12 cellular contexts compared by ENCODE assay signal in the genomic region with DNA sequence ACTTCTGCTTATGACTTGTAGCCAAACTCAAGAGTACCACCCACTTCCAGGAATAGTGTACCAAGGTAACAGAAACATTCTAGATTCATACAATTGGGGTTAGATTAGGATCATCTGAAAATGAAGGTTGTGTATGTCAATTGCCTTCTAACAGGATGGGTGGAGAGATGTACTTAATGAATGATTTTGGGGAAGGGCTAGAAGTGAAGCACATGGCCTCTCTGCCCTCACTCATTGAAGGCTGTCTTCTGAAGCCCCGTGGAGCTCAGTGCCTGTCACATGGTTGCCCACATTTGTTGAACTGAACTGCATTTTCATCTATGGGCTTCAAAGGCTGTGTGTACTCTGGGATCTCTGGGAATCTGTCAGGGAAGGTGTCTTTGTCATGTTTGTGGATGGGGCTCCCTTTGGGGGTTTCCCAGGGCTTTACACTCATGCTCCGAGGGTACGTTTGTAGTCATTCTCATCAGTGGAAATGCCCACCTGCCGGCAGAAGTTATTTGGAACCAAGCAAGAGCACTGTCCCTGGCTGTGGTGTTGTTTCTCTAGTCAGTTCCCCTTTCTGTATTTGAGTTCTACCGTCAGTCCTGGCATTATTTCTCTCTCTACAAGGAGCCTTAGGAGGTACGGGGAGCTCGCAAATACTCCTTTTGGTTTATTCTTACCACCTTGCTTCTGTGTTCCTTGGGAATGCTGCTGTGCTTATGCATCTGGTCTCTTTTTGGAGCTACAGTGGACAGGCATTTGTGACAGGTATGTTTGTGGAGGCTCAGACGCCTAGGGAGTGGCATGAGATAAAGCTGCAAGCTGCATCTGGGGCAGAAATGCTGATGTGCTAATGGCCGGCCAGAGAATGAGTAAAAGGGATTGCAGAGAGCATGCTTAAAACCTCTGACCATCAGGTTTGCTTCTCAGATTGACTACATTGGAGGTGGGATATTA. TPM values are rescaled to one million over a fixed set of nuclear protein-coding genes. Genes with fewer than 3 reads are reported as not detected.
DNase-seq lines count a peak whose midpoint lies in the region; ATAC-seq, FAIRE-seq and TF ChIP-seq lines count a peak whose summit lies in the region.
"Had no signal": no experiment of that assay in that cellular context is flagged by ENCODE, and none has a peak within 500 bp of the region (broad histone marks: within the 10 kb centered on the region; RNA-seq: fewer than 3 reads in every experiment).

No MANE protein-coding gene starts in this region.

- 33% methylated on average over 9 of the region's 9 CpGs for WGBS in HepG2 (ENCODE audit: low lambda C conversion rate)

- H3K9ac ChIP-seq in HepG2 (ENCODE audit: insufficient read depth, low read depth, low read length): no peak overlapping the region

- POLR2A ChIA-PET in HepG2 (lab: Yijun Ruan, JAX): no interaction called here

- ATAC-seq in GM18511 (IDR thresholded peaks at IDR 0.05; ENCODE audit: unreplicated experiment) (peak; percentile 35), GM21529 (IDR thresholded peaks at IDR 0.05; ENCODE audit: unreplicated experiment) (peak; percentile 16), HepG2 (peak; percentile 52; the same call in 2 of the 3 replicates)

- CTCF ChIA-PET in HepG2 (lab: Yijun Ruan, JAX; ENCODE audit: low intra/inter-chr PET ratio, low total read pairs): no interaction called here

- H4K20me1 ChIP-seq in HepG2 (ENCODE audit: insufficient read depth, low read length): no peaks in the 10 kb centered on the region

- no peak for TF ChIP-seq POLR2A in HepG2 (IDR thresholded peaks at IDR 0.05; ENCODE audit: insufficient read depth in 1 of 2, low read depth in 2 of 2, low read length in 2 of 2)

- H3K4me2 ChIP-seq in HepG2 (ENCODE audit: low read depth, low read length): peak overlapping the region; percentile 42

- H3K36me3 ChIP-seq in HepG2 (replicated peaks in 1 of 2; ENCODE audit: control insufficient read depth in 1 of 2, insufficient read depth in 2 of 2, low read length in 2 of 2): no peaks in the 10 kb centered on the region

- in situ Hi-C loops in HepG2 (cut with HindIII; ENCODE audit: extremely low pct_ligation_motif_present, low pct_unique_long_range_greater_than_20kb): no loop called here

- no peak for TF ChIP-seq CTCF in HepG2 (CRISPR knock-in tag; IDR thresholded peaks at IDR 0.05)

- no peaks in the 10 kb centered on the region for H3K9me3 ChIP-seq in HepG2 (ENCODE audit: low read length)
- H3K9me3 ChIP-seq: testis had no signal

- H3K4me1 ChIP-seq in HepG2 (ENCODE audit: insufficient read depth, low read length): peaks cover 19% of the 10 kb centered on the region
- H3K4me1 ChIP-seq: testis had no signal

- no peak overlapping the region for H3K27ac ChIP-seq in HepG2 (ENCODE audit: extremely low read length, insufficient read depth, low read length)
- H3K27ac ChIP-seq: testis had no signal

- intact Hi-C loops in HepG2 (cut with micrococcal nuclease; ENCODE audit: unreplicated experiment): no loop called here

- no peak overlapping the region for H2AFZ ChIP-seq in HepG2 (ENCODE audit: low read length)

- no peaks in the 10 kb centered on the region for H3K79me2 ChIP-seq in HepG2 (ENCODE audit: insufficient read depth, low read length)

- H3K4me3 ChIP-seq in HepG2 (replicated peaks in 1 of 3; ENCODE audit: insufficient read depth in 1 of 3, low read depth in 2 of 3, low read length in 3 of 3): no peak overlapping the region
- H3K4me3 ChIP-seq: testis had no signal

- TF ChIP-seq EP300 in HepG2 (IDR thresholded peaks at IDR 0.05; ENCODE audit: low read depth in 2 of 2, low read length in 2 of 2) (no peak), HepG2 (CRISPR knock-in tag; IDR thresholded peaks at IDR 0.05; ENCODE audit: borderline replicate concordance) (no peak)

- FAIRE-seq in HepG2 (lab: Jason Lieb, UNC): no peak
- FAIRE-seq: kidney had no signal

- H3K27me3 ChIP-seq in HepG2 (ENCODE audit: control insufficient read depth in 1 of 2, insufficient read depth in 2 of 2, low read length in 2 of 2): peaks cover 0 to 14% of the 10 kb centered on the region in 2 experiments; a peak in 3 of 5 replicates
- H3K27me3 ChIP-seq: testis had no signal

- peak; percentile 58 for DNase-seq in MV-4-11 (lab: John Stamatoyannopoulos, UW)
- no peak for DNase-seq in HepG2 (ENCODE audit: low spot score)
- DNase-seq in NCI-H2227 (lab: John Stamatoyannopoulos, UW; ENCODE audit: unreplicated experiment): no peak
- no peak for DNase-seq in NCI-H1694 treated with DMSO at 0.1 percent for 48 hours (lab: John Stamatoyannopoulos, UW)
- no peak for DNase-seq in EL
- DNase-seq in dedifferentiated amniotic fluid mesenchymal stem cell (ENCODE audit: extremely low spot score): no peak
- DNase-seq: kidney, NCI-H524, testis had no signal

- no peak for TF ChIP-seq RAD21 in HepG2 (CRISPR knock-in tag; IDR thresholded peaks at IDR 0.05)

- BruUV-seq in HepG2 (replicated peaks; lab: Mats Ljungman, UMichigan): no TSS peak

TF ChIP-seq in HepG2, 621 proteins besides CTCF, POLR2A, EP300 and RAD21 (continues in another document):
- TF ChIP-seq, protein P1, sequence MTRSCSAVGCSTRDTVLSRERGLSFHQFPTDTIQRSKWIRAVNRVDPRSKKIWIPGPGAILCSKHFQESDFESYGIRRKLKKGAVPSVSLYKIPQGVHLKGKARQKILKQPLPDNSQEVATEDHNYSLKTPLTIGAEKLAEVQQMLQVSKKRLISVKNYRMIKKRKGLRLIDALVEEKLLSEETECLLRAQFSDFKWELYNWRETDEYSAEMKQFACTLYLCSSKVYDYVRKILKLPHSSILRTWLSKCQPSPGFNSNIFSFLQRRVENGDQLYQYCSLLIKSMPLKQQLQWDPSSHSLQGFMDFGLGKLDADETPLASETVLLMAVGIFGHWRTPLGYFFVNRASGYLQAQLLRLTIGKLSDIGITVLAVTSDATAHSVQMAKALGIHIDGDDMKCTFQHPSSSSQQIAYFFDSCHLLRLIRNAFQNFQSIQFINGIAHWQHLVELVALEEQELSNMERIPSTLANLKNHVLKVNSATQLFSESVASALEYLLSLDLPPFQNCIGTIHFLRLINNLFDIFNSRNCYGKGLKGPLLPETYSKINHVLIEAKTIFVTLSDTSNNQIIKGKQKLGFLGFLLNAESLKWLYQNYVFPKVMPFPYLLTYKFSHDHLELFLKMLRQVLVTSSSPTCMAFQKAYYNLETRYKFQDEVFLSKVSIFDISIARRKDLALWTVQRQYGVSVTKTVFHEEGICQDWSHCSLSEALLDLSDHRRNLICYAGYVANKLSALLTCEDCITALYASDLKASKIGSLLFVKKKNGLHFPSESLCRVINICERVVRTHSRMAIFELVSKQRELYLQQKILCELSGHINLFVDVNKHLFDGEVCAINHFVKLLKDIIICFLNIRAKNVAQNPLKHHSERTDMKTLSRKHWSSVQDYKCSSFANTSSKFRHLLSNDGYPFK (CRISPR knock-in tag; IDR thresholded peaks at IDR 0.05; ENCODE audit: borderline replicate concordance): no peak

RNA-seq across cellular contexts. Expression of gene CD86, which starts 22.4 kb away (rescaled TPM):
- total RNA-seq in HepG2 (2016; rRNA removed; fragmentation: Illumina TruSeq; extraction: Trizol): not detected in 2 replicates
- total RNA-seq in HepG2 (2016; cell fraction: cytosol; rRNA removed; fragmentation: Illumina TruSeq; extraction: Trizol; ENCODE audit: low read depth): not detected in 2 replicates
- not detected in 2 replicates for total RNA-seq in HepG2 (2016; cell fraction: insoluble cytoplasmic fraction; rRNA removed; fragmentation: Illumina TruSeq; extraction: Trizol)
- not detected in 2 replicates for total RNA-seq in HepG2 (2016; cell fraction: membrane; rRNA removed; fragmentation: Illumina TruSeq; extraction: Trizol)
- total RNA-seq in HepG2 (2016; cell fraction: nucleus; rRNA removed; fragmentation: Illumina TruSeq; extraction: Trizol): not detected in 2 replicates
- polyA plus RNA-seq in HepG2 (2011; rRNA removed): not detected in 2 replicates
- not detected in 2 replicates for polyA plus RNA-seq in HepG2 (2011; cell fraction: cytosol; rRNA removed)
- polyA plus RNA-seq in HepG2 (2011; cell fraction: nucleus; rRNA removed): not detected in 2 replicates
- not detected in 2 replicates for polyA plus RNA-seq in HepG2 (2012)
- not detected in 2 replicates for polyA plus RNA-seq in HepG2 (2016; cell fraction: cytosol; fragmentation: Illumina TruSeq; extraction: Trizol; ENCODE audit: low read depth)
- polyA plus RNA-seq in HepG2 (2016; cell fraction: insoluble cytoplasmic fraction; fragmentation: Illumina TruSeq; extraction: Trizol; ENCODE audit: low read depth): not detected in 2 replicates
- polyA plus RNA-seq in HepG2 (2016; cell fraction: membrane; fragmentation: Illumina TruSeq; extraction: Trizol; ENCODE audit: low read depth): not detected in 2 replicates
- polyA plus RNA-seq in HepG2 (2016; cell fraction: nucleus; fragmentation: Illumina TruSeq; extraction: Trizol; ENCODE audit: insufficient read depth, low read depth): not detected in 2 replicates
- polyA minus RNA-seq in HepG2 (2011; rRNA and poly(A)+ RNA removed; ENCODE audit: low replicate concordance): not detected in 2 replicates
- not detected in 2 replicates for polyA minus RNA-seq in HepG2 (2011; cell fraction: cytosol; rRNA and poly(A)+ RNA removed)
- polyA minus RNA-seq in HepG2 (2011; cell fraction: nucleus; rRNA and poly(A)+ RNA removed): not detected in 2 replicates

RNA-seq across cellular contexts. Expression of gene ILDR1, which starts 55.5 kb away (rescaled TPM):
- total RNA-seq in HepG2 (2016; rRNA removed; fragmentation: Illumina TruSeq; extraction: Trizol): not detected in 2 replicates
- total RNA-seq in HepG2 (2016; cell fraction: cytosol; rRNA removed; fragmentation: Illumina TruSeq; extraction: Trizol; ENCODE audit: low read depth): not detected in 2 replicates
- total RNA-seq in HepG2 (2016; cell fraction: insoluble cytoplasmic fraction; rRNA removed; fragmentation: Illumina TruSeq; extraction: Trizol): not detected in 2 replicates
- total RNA-seq in HepG2 (2016; cell fraction: membrane; rRNA removed; fragmentation: Illumina TruSeq; extraction: Trizol): not detected in 2 replicates
- total RNA-seq in HepG2 (2016; cell fraction: nucleus; rRNA removed; fragmentation: Illumina TruSeq; extraction: Trizol): not detected in 2 replicates
- not detected in 2 replicates for polyA plus RNA-seq in HepG2 (2011; rRNA removed)
- not detected in 2 replicates for polyA plus RNA-seq in HepG2 (2011; cell fraction: cytosol; rRNA removed)
- not detected in 2 replicates for polyA plus RNA-seq in HepG2 (2011; cell fraction: nucleus; rRNA removed)
- 0.09 TPM in 1 of 2 replicates, not detected in the other for polyA plus RNA-seq in HepG2 (2012)
- not detected in 2 replicates for polyA plus RNA-seq in HepG2 (2016; cell fraction: cytosol; fragmentation: Illumina TruSeq; extraction: Trizol; ENCODE audit: low read depth)
- polyA plus RNA-seq in HepG2 (2016; cell fraction: insoluble cytoplasmic fraction; fragmentation: Illumina TruSeq; extraction: Trizol; ENCODE audit: low read depth): not detected in 2 replicates
- not detected in 2 replicates for polyA plus RNA-seq in HepG2 (2016; cell fraction: membrane; fragmentation: Illumina TruSeq; extraction: Trizol; ENCODE audit: low read depth)
- polyA plus RNA-seq in HepG2 (2016; cell fraction: nucleus; fragmentation: Illumina TruSeq; extraction: Trizol; ENCODE audit: insufficient read depth, low read depth): not detected in 2 replicates
- polyA minus RNA-seq in HepG2 (2011; rRNA and poly(A)+ RNA removed; ENCODE audit: low replicate concordance): not detected in 2 replicates
- not detected in 2 replicates for polyA minus RNA-seq in HepG2 (2011; cell fraction: cytosol; rRNA and poly(A)+ RNA removed)
- not detected in 2 replicates for polyA minus RNA-seq in HepG2 (2011; cell fraction: nucleus; rRNA and poly(A)+ RNA removed)
- total RNA-seq: skeletal muscle tissue had no signal
